Comparison of ENCODE assay signal across 14 cellular contexts in genomic region chr13:33206945-33207615, GRCh38.
A peak's percentile ranks its signal among the peaks of the same experiment; 100 is the strongest.
DNase-seq lines count a peak whose midpoint lies in the region; ATAC-seq and TF ChIP-seq lines count a peak whose summit lies in the region.
"Had no signal": no experiment of that assay in that cellular context is flagged by ENCODE, and none has a peak within 500 bp of the region (broad histone marks: within the 10 kb centered on the region; RNA-seq: fewer than 3 reads in every experiment).

No MANE protein-coding gene starts in this region.

- no peak overlapping the region for H3K4me3 ChIP-seq in SK-N-SH (ENCODE audit: low read depth in 2 of 2, low read length in 1 of 2)
- H3K4me3 ChIP-seq in muscle layer of duodenum (ENCODE audit: low read depth in 1 of 2, low read length in 2 of 2): peak overlapping the region in 1 of 2 donors; percentile 9
- H3K4me3 ChIP-seq: PC-9 had no signal

- peak overlapping the region; percentile 15 for H3K27ac Mint-ChIP-seq in dendritic cell treated with granulocyte-macrophage colony-stimulating factor and Interleukin-4, amounts not matched to agents 40 ng/mL and 50 ng/mL, for 4 days
- H3K27ac Mint-ChIP-seq in type B pancreatic cell: peak overlapping the region; percentile 73

- no peaks in the 10 kb centered on the region for H3K36me3 ChIP-seq in SK-N-SH (replicated peaks in 1 of 2; ENCODE audit: control insufficient read depth in 1 of 2, insufficient read depth in 2 of 2, low read length in 1 of 2)
- H3K36me3 ChIP-seq in muscle layer of duodenum (ENCODE audit: control insufficient read depth in 1 of 2, insufficient read depth in 2 of 2, low read length in 2 of 2): no peaks in the 10 kb centered on the region

- H2AFZ ChIP-seq in SK-N-SH (ENCODE audit: low read depth): no peak overlapping the region
- H2AFZ ChIP-seq: PC-9 had no signal

- H3K9me2 ChIP-seq in SK-N-SH: no peaks in the 10 kb centered on the region

- H3K4me1 Mint-ChIP-seq in dendritic cell treated with granulocyte-macrophage colony-stimulating factor and Interleukin-4, amounts not matched to agents 40 ng/mL and 50 ng/mL, for 4 days (ENCODE audit: low read depth): peaks cover 48% of the 10 kb centered on the region
- peaks cover 46% of the 10 kb centered on the region for H3K4me1 Mint-ChIP-seq in type B pancreatic cell (ENCODE audit: unreplicated experiment)
- H3K4me1 Mint-ChIP-seq: central memory CD8-positive, alpha-beta T cell had no signal

- H3K27me3 ChIP-seq in SK-N-SH (ENCODE audit: insufficient read depth) (no peaks in the 10 kb centered on the region), muscle layer of duodenum (ENCODE audit: low read depth, low read length) (no peaks in the 10 kb centered on the region)

- no peak for TF ChIP-seq CTCF in SK-N-SH (IDR thresholded peaks at IDR 0.05)
- TF ChIP-seq CTCF in type B pancreatic cell (conservative IDR thresholded peaks at IDR 0.05): no peak

- no peak overlapping the region for H3K9ac ChIP-seq in SK-N-SH

- H3K9me3 ChIP-seq in SK-N-SH (no peaks in the 10 kb centered on the region), muscle layer of duodenum (ENCODE audit: control insufficient read depth in 1 of 2, low read length in 2 of 2) (no peaks in the 10 kb centered on the region)

- H3K9me3 Mint-ChIP-seq in dendritic cell treated with granulocyte-macrophage colony-stimulating factor and Interleukin-4, amounts not matched to agents 40 ng/mL and 50 ng/mL, for 4 days: no peaks in the 10 kb centered on the region
- H3K9me3 Mint-ChIP-seq in type B pancreatic cell: peaks cover 11% of the 10 kb centered on the region
- H3K9me3 Mint-ChIP-seq: central memory CD8-positive, alpha-beta T cell had no signal

- DNase-seq in SK-N-SH: no peak
- DNase-seq in type B pancreatic cell (ENCODE audit: extremely low spot score, unreplicated experiment): no peak
- DNase-seq in stimulated activated CD4-positive, alpha-beta T cell treated with anti-CD3 and anti-CD28 coated beads, Interleukin-15, amount 100 ng/mL, for 24 hours: no peak
- no peak for DNase-seq in glomerular visceral epithelial cell (ENCODE audit: extremely low spot score)
- DNase-seq: Karpas-422, NCI-H2081 treated with DMSO at 0.1 percent for 48 hours, PC-9 had no signal

- TF ChIP-seq RAD21 in SK-N-SH (IDR thresholded peaks at IDR 0.05; ENCODE audit: low read length): no peak

- H4K20me1 ChIP-seq in SK-N-SH (ENCODE audit: insufficient read depth): no peaks in the 10 kb centered on the region

- H3K4me1 ChIP-seq in SK-N-SH (ENCODE audit: control insufficient read depth in 1 of 2, insufficient read depth in 2 of 2, low read depth in 1 of 2, low read length in 1 of 2) (peaks cover 31 to 39% of the 10 kb centered on the region in 2 experiments), muscle layer of duodenum (ENCODE audit: control insufficient read depth in 1 of 2, insufficient read depth in 2 of 2, low read length in 2 of 2) (peaks cover 24 to 41% of the 10 kb centered on the region in 2 donors)

- intact Hi-C loops in dendritic cell treated with granulocyte-macrophage colony-stimulating factor and Interleukin-4, amounts not matched to agents 40 ng/mL and 50 ng/mL, for 4 days (cut with micrococcal nuclease): loop anchor here (10.0 kb wide), 1 partner anchor 102 kb away; no protein-coding TSS in a partner anchor

- TF ChIP-seq EP300 in SK-N-SH (IDR thresholded peaks at IDR 0.05; ENCODE audit: borderline replicate concordance in 1 of 2, low read depth in 1 of 2, low read length in 1 of 2): no peak

- no peaks in the 10 kb centered on the region for H3K27me3 Mint-ChIP-seq in dendritic cell treated with granulocyte-macrophage colony-stimulating factor and Interleukin-4, amounts not matched to agents 40 ng/mL and 50 ng/mL, for 4 days
- no peaks in the 10 kb centered on the region for H3K27me3 Mint-ChIP-seq in type B pancreatic cell

- peak overlapping the region; percentile 22 to 94; a peak in 2 of 4 replicates for H3K27ac ChIP-seq in SK-N-SH (ENCODE audit: low read depth in 2 of 2, low read length in 1 of 2)
- peak overlapping the region; percentile 94 for H3K27ac ChIP-seq in muscle layer of duodenum (ENCODE audit: low read length)
- H3K27ac ChIP-seq: 22Rv1 had no signal

- POLR2A ChIA-PET in SK-N-SH (lab: Yijun Ruan, JAX): no interaction called here

- WGBS in SK-N-SH (ENCODE audit: low lambda C conversion rate): 92% methylated on average over 5 of the region's 5 CpGs

- H3K79me2 ChIP-seq in SK-N-SH (ENCODE audit: insufficient read depth): peaks cover 95% of the 10 kb centered on the region

- H3K36me3 Mint-ChIP-seq in dendritic cell treated with granulocyte-macrophage colony-stimulating factor and Interleukin-4, amounts not matched to agents 40 ng/mL and 50 ng/mL, for 4 days (ENCODE audit: low read depth): no peaks in the 10 kb centered on the region
- H3K36me3 Mint-ChIP-seq in type B pancreatic cell: no peaks in the 10 kb centered on the region

- no peak overlapping the region for H3K4me2 ChIP-seq in SK-N-SH
- H3K4me2 ChIP-seq: PC-9 had no signal

- CTCF ChIA-PET in SK-N-SH (lab: Yijun Ruan, JAX): interaction anchor here (0.8 to 1.2 kb wide), 4 partner anchors 14 to 336 kb away, joined by 3 read pairs; no protein-coding TSS in a partner anchor

- peaks cover 13% of the 10 kb centered on the region for H3F3A ChIP-seq in SK-N-SH (replicated peaks; ENCODE audit: insufficient read depth)

- H3K4me3 Mint-ChIP-seq in dendritic cell treated with granulocyte-macrophage colony-stimulating factor and Interleukin-4, amounts not matched to agents 40 ng/mL and 50 ng/mL, for 4 days: peak overlapping the region; percentile 14
- no peak overlapping the region for H3K4me3 Mint-ChIP-seq in type B pancreatic cell
- H3K4me3 Mint-ChIP-seq: central memory CD8-positive, alpha-beta T cell had no signal

- no peak for ATAC-seq in SK-N-SH treated with all-trans-retinoic acid at 6 μM for 48 hours
- no peak for ATAC-seq in HG03097 (IDR thresholded peaks at IDR 0.05; ENCODE audit: low FRiP score, unreplicated experiment)
- ATAC-seq: HCT116 had no signal

TF ChIP-seq in SK-N-SH, 30 proteins besides CTCF, POLR2A, EP300 and RAD21:
- TF ChIP-seq FOSL2 (IDR thresholded peaks at IDR 0.05; ENCODE audit: borderline replicate concordance, low read depth) (no peak), GABPA (IDR thresholded peaks at IDR 0.05; ENCODE audit: low read depth) (no peak)

TF ChIP-seq in SK-N-SH treated with all-trans-retinoic acid at 6 μM for 48 hours, 23 proteins besides CTCF, POLR2A, EP300 and RAD21 (continues in another document):
- TF ChIP-seq ARNTL (CRISPR knock-in tag; IDR thresholded peaks at IDR 0.05; ENCODE audit: borderline replicate concordance, low read depth): no peak
- no peak for TF ChIP-seq CSDC2 (CRISPR knock-in tag; IDR thresholded peaks at IDR 0.05)
- no peak for TF ChIP-seq OSR1 (CRISPR knock-in tag; IDR thresholded peaks at IDR 0.05)
- TF ChIP-seq PATZ1 (CRISPR knock-in tag; IDR thresholded peaks at IDR 0.05; ENCODE audit: borderline replicate concordance): no peak
- TF ChIP-seq PPARA (CRISPR knock-in tag; IDR thresholded peaks at IDR 0.05; ENCODE audit: borderline replicate concordance): no peak
- TF ChIP-seq ZNF565 (CRISPR knock-in tag; conservative IDR thresholded peaks at IDR 0.05; ENCODE audit: low read depth): no peak
- TF ChIP-seq TCF4 (CRISPR knock-in tag; IDR thresholded peaks at IDR 0.05; ENCODE audit: borderline replicate concordance): no peak
- no peak for TF ChIP-seq TOX (CRISPR knock-in tag; IDR thresholded peaks at IDR 0.05; ENCODE audit: borderline replicate concordance)
- TF ChIP-seq CREB5 (CRISPR knock-in tag; IDR thresholded peaks at IDR 0.05; ENCODE audit: low read depth): no peak
- TF ChIP-seq ZNF8 (CRISPR knock-in tag; IDR thresholded peaks at IDR 0.05): no peak
- no peak for TF ChIP-seq ZFP3 (CRISPR knock-in tag; IDR thresholded peaks at IDR 0.05)
- TF ChIP-seq SNAI2 (CRISPR knock-in tag; IDR thresholded peaks at IDR 0.05): no peak
